In the genomic region with DNA sequence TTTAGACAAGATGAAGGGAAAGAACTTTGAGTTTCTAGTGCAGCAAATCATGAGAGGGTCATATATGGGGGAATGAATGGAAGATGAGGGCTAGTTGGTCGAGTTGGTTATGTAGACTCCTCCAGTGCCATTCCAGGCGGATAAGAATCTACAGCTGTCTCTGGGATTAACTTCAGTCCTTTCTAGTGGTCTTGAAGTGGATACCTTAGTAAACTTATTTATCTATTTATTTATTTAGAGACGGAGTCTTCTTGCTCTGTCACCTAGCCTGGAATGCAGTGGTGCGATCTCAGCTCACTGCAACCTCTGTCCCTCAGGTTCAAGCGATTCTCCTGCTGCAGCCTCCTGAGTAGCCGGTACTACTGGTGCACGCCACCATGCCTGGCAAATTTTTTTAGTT, we compare ENCODE assay signal across 35 cellular contexts.
"Had no signal": no experiment of that assay in that cellular context is flagged by ENCODE, and none has a peak within 500 bp of the region (broad histone marks: within the 10 kb centered on the region; RNA-seq: fewer than 3 reads in every experiment).

No MANE protein-coding gene starts in this region.

- H3K27ac ChIP-seq: KMS-11 had no signal

- H3K9ac ChIP-seq: KMS-11 had no signal

- H3K4me2 ChIP-seq: KMS-11 had no signal

- H3K27me3 ChIP-seq: MG63 had no signal

- H3K9me3 ChIP-seq: MG63 had no signal

- H3K4me3 ChIP-seq: MG63 had no signal

- H3K36me3 ChIP-seq: MG63 had no signal

- DNase-seq: Karpas-422, Kasumi-1, MG63, MM.1S, MV-4-11, NCI-H1048, NCI-H1092, NCI-H1092 treated with DMSO at 0.1 percent for 48 hours, NCI-H1105, NCI-H1105 treated with DMSO at 0.1 percent for 48 hours, NCI-H1417, NCI-H1417 treated with DMSO at 0.1 percent for 48 hours, NCI-H1436, NCI-H1436 treated with DMSO at 0.1 percent for 48 hours, NCI-H146, NCI-H1694, NCI-H1694 treated with DMSO at 0.1 percent for 48 hours, NCI-H187, NCI-H187 treated with DMSO at 0.1 percent for 48 hours, NCI-H1930, NCI-H2029, NCI-H2029 treated with DMSO at 0.1 percent for 48 hours, NCI-H2081, NCI-H2081 treated with DMSO at 0.1 percent for 48 hours, NCI-H2107, NCI-H2171, NCI-H2171 treated with DMSO at 0.1 percent for 48 hours, NCI-H2227 treated with DMSO at 0.1 percent for 48 hours, NCI-H226, NCI-H345, NCI-H446, NCI-H446 treated with DMSO at 0.1 percent for 48 hours, NCI-H510A, NCI-H510A treated with DMSO at 0.1 percent for 48 hours had no signal
